9 cellular contexts compared by ENCODE assay signal in the genomic region with DNA sequence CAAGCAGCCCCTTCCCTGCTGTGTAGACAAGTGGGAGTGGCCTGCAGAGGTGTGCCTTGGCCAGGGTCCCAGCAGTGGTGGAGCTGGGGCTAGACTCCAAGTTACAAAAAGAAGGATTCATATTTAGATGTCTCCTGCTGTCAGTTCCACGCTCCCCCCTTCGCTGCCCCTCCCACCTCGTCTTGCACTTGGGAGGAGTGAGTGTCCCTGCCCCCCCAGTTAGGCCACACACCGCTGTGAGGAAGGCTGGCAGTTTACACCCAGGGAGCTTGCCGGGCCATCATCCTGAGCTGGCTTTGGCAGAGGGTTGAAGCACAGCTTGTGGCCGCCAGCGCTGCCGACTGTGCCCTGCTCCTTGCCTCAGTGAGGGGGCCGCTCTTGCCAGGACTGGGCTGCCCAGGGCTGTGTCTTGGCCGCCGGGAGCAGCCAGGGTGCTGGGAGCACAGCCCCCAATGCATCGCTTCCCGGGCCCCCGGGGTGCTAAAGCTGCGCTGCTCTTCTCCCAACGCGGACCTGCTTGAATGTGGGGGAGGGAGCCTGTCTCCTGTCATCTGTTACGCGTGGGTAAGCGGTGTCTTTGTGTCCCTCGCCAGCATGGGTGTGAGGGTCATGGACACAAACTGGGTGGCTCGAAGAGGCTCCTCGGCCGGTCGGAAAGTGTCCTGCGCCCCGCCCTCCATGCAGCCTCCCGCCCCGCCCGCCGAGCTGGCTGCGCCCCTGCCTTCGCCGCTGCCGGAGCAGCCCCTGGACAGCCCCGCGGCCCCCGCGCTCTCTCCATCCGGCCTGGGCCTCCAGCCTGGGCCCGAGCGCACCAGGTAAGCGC. TPM values are rescaled to one million over a fixed set of nuclear protein-coding genes. Genes with fewer than 3 reads are reported as not detected.
DNase-seq lines count a peak whose midpoint lies in the region; ATAC-seq and TF ChIP-seq lines count a peak whose summit lies in the region.
"Had no signal": no experiment of that assay in that cellular context is flagged by ENCODE, and none has a peak within 500 bp of the region (broad histone marks: within the 10 kb centered on the region; RNA-seq: fewer than 3 reads in every experiment).

No MANE protein-coding gene starts in this region.

- peak overlapping the region; percentile 71 for H3K4me3 ChIP-seq in iPS-18a (ENCODE audit: low read length)

- H3K27me3 Mint-ChIP-seq in brain (no peaks in the 10 kb centered on the region), immature natural killer cell (ENCODE audit: low read depth in 3 of 3) (peaks cover 7 to 23% (median 17%) of the 10 kb centered on the region in 3 donors)

- DNase-seq in G401 (ENCODE audit: low spot score) (peak; percentile 89), sciatic nerve (ENCODE audit: low spot score) (no peak), immature natural killer cell (no peak), NCI-H128 (lab: John Stamatoyannopoulos, UW; ENCODE audit: unreplicated experiment) (no peak), NCI-H524 treated with DMSO at 0.1 percent for 48 hours (lab: John Stamatoyannopoulos, UW) (no peak)
- no peak for DNase-seq in stimulated activated naive CD4-positive, alpha-beta T cell treated with Interleukin-2 at 50 U/mL for 16 hours (lab: John Stamatoyannopoulos, UW)

- in situ Hi-C loops in G401 (cut with HindIII; ENCODE audit: low sequenced_read_pairs): no loop called here

- peak overlapping the region in 1 of 5 experiments; percentile 76 for H3K27ac Mint-ChIP-seq in brain
- no peak overlapping the region for H3K27ac Mint-ChIP-seq in immature natural killer cell

- H3K4me1 Mint-ChIP-seq in brain (peaks cover 12% of the 10 kb centered on the region), immature natural killer cell (peaks cover 3 to 5% of the 10 kb centered on the region in 2 donors)

- ATAC-seq in sciatic nerve: peak; percentile 51
- ATAC-seq: Panc1 had no signal

- no peaks in the 10 kb centered on the region for H3K36me3 Mint-ChIP-seq in brain
- H3K36me3 Mint-ChIP-seq in immature natural killer cell: no peaks in the 10 kb centered on the region

- H3K4me3 Mint-ChIP-seq in brain: peak overlapping the region in 4 of 5 experiments; percentile 42 to 72 (median 62)
- no peak overlapping the region for H3K4me3 Mint-ChIP-seq in immature natural killer cell

- no peak overlapping the region for H3K9ac ChIP-seq in iPS-18a (ENCODE audit: low read length)

- no peaks in the 10 kb centered on the region for H3K9me3 ChIP-seq in iPS-18a (ENCODE audit: control insufficient read depth, low read depth, low read length)

- TF ChIP-seq CTCF in brain (conservative IDR thresholded peaks at IDR 0.05): no peak

- no peak overlapping the region for H3K27ac ChIP-seq in iPS-18a (ENCODE audit: low read length)

- H3K27me3 ChIP-seq in iPS-18a (ENCODE audit: control insufficient read depth, insufficient read depth, low read length): no peaks in the 10 kb centered on the region

- no peaks in the 10 kb centered on the region for H3K36me3 ChIP-seq in iPS-18a (ENCODE audit: control insufficient read depth, low read depth, low read length)

- intact Hi-C loops in sciatic nerve (cut with DNase I): no loop called here

- H3K4me1 ChIP-seq in iPS-18a (ENCODE audit: control insufficient read depth, low read depth, low read length): peaks cover 18% of the 10 kb centered on the region

- no peaks in the 10 kb centered on the region for H3K9me3 Mint-ChIP-seq in brain
- H3K9me3 Mint-ChIP-seq in immature natural killer cell: no peaks in the 10 kb centered on the region

RNA-seq across cellular contexts. Expression of a gene that starts 44.1 kb away (rescaled TPM):
- total RNA-seq in G401 (2014; rRNA removed; shearing (Covaris generic)): 114 and 119 TPM in 2 replicates
- polyA plus RNA-seq in brain (ENCODE audit: insufficient read depth, low read depth, low replicate concordance): 59.0 TPM
- 51.4 TPM for total RNA-seq in sciatic nerve
- polyA plus RNA-seq in immature natural killer cell: 10 to 100 TPM; 30.7 to 61.2 (median 38.6) TPM

Comparison
In these comparisons a context has a peak if more than half of its experiments do, and no peak if none do; other contexts are left out.
1. H3K4me3 Mint-ChIP-seq: peak in brain (4 of 5); none in immature natural killer cell (0 of 5).